Comparison of ENCODE assay signal across 8 cellular contexts in the genomic region with DNA sequence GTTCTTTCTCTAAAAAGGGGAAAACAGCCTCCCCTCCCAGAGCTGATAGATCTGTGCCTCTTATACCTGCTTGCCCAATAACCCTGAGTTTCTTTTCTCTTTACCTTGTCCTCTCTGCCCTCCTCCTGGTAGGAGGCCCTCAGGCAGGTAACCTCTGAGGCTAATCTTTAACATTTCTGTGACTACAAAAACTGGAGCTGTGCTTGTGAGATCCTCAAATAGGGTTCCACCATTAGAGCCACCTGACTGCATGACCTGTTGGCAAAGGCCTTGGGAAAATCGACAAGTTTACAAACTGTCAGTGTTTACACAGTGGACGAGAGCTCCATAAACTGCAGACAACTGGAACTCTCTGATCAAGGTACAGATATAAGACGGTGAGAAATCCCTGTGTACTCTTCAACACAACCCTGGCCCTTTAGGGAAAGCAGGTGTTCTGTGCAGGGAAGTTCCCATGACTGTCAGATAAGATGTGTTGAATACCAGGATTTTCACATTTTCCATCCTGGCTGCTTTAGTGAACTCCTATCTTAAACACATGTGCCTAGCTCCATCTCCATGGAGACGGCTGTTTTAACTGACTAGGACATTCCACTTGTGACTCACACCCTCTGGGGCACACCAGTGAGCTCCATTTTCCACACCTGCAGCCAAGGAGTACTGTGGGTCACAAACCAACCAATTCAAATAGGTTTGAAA. TPM values are rescaled to one million over a fixed set of nuclear protein-coding genes. Genes with fewer than 3 reads are reported as not detected.
DNase-seq lines count a peak whose midpoint lies in the region; ATAC-seq, FAIRE-seq and TF ChIP-seq lines count a peak whose summit lies in the region.

No MANE protein-coding gene starts in this region.

- POLR2A ChIA-PET in RWPE1 (lab: Yijun Ruan, JAX; ENCODE audit: low non-redundant PET): no interaction called here

- no peak for TF ChIP-seq CTCF in RWPE1 (conservative IDR thresholded peaks at IDR 0.05; ENCODE audit: low read depth)
- TF ChIP-seq CTCF in epithelial cell of esophagus (IDR thresholded peaks at IDR 0.05; ENCODE audit: insufficient read depth, low read depth, low read length, missing control alignments): no peak
- TF ChIP-seq CTCF in pancreas (IDR thresholded peaks at IDR 0.05): no peak

- intact Hi-C loops in pancreas (cut with DNase I): no loop called here

- no peaks in the 10 kb centered on the region for H3K9me3 ChIP-seq in pancreas

- peaks cover 52 to 65% (median 60%) of the 10 kb centered on the region in 3 donors for H3K4me1 ChIP-seq in pancreas

- H3K4me3 ChIP-seq in epithelial cell of esophagus (ENCODE audit: low read length): no peak overlapping the region
- H3K4me3 ChIP-seq in pancreas: peak overlapping the region in 1 of 4 donors; percentile 2

- peaks cover 0 to 19% (median 9%) of the 10 kb centered on the region in 3 donors for H3K36me3 ChIP-seq in pancreas

- H3K27ac ChIP-seq in RWPE1: peak overlapping the region; percentile 77
- peak overlapping the region; percentile 87 to 95 (median 93) for H3K27ac ChIP-seq in pancreas

- peak; percentile 73 to 84 (median 78) for ATAC-seq in pancreas
- ATAC-seq in GM21619 (IDR thresholded peaks at IDR 0.05; ENCODE audit: unreplicated experiment): no peak

- FAIRE-seq in pancreas (lab: Jason Lieb, UNC): peak; percentile 71

- WGBS in pancreas, 2 donors: 15% methylated on average over 4 of the region's 4 CpGs

- no peaks in the 10 kb centered on the region for H3K27me3 ChIP-seq in pancreas

- CTCF ChIA-PET in RWPE1 (lab: Yijun Ruan, JAX): interaction anchor here (0.5 to 1.9 kb wide), 8 partner anchors 8 to 286 kb away, joined by 3 to 9 read pairs (median 4); no protein-coding TSS in a partner anchor

- DNase-seq in ELR (ENCODE audit: low read depth): peak; percentile 89
- peak; percentile 92 for DNase-seq in RWPE1 (ENCODE audit: low spot score)
- DNase-seq in epithelial cell of esophagus (ENCODE audit: low read depth): peak; percentile 92
- DNase-seq in pancreas: peak in 4 of 6 donors; percentile 80 to 96 (median 94)
- no peak for DNase-seq in NCI-H526 treated with DMSO at 0.1 percent for 48 hours (lab: John Stamatoyannopoulos, UW)
- no peak for DNase-seq in DMS114 treated with DMSO at 0.1 percent for 48 hours (lab: John Stamatoyannopoulos, UW; ENCODE audit: unreplicated experiment)
- DNase-seq in central memory CD4-positive, alpha-beta T cell: no peak

RNA-seq across cellular contexts. Expression of gene ECE1, which starts 38.3 kb away (rescaled TPM):
- 100 to 1,000 TPM in 2 of 6 donors, 10 to 100 TPM in 4; 68.4 to 141 (median 89.1) TPM for total RNA-seq in pancreas
- polyA plus RNA-seq in pancreas: 10 to 100 TPM; 38.1 to 59.8 TPM

Comparison
In these comparisons a context has a peak if more than half of its experiments do, and no peak if none do; other contexts are left out.
1. DNase-seq: peak in ELR (single experiment), RWPE1 (single experiment), epithelial cell of esophagus (single experiment) and pancreas (4 of 6); none in NCI-H526 treated with DMSO at 0.1 percent for 48 hours (single experiment), DMS114 treated with DMSO at 0.1 percent for 48 hours (single experiment) and central memory CD4-positive, alpha-beta T cell (single experiment).